1 cellular context compared by ENCODE assay signal in the genomic region with DNA sequence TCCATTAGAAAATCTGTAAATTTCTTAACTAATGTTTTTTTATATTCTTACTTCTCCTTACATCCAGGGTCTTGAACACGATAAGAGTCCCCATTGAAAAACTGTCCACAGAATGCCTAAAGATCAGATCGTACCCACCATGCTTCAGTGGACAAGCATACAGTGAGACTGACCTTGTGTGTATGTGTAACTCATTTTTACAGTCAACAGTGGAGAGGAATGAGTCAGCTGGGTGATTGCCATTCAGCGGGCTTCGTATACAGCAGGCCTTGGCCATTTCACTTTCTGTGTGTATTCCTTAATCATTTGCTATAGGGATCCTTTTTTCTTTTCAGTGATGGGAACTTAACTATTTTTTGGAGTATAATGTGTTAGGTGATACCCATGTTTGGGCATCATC.
A peak's percentile ranks its signal among the peaks of the same experiment; 100 is the strongest.
TF ChIP-seq lines count a peak whose summit lies in the region.

No MANE protein-coding gene starts in this region.

TF ChIP-seq in IMR-90, 13 proteins besides CTCF, POLR2A, EP300 and RAD21 (continued from another document):
- no peak for TF ChIP-seq MXI1 (IDR thresholded peaks at IDR 0.05; ENCODE audit: borderline replicate concordance, low read depth, low read length)
- no peak for TF ChIP-seq NFE2L2 (IDR thresholded peaks at IDR 0.05; ENCODE audit: low read depth, low read length)
- peak; percentile 24; the same call in 1 of the 2 replicates for TF ChIP-seq FOS (IDR thresholded peaks at IDR 0.05; ENCODE audit: low read depth, low read length)
- TF ChIP-seq, protein P1, sequence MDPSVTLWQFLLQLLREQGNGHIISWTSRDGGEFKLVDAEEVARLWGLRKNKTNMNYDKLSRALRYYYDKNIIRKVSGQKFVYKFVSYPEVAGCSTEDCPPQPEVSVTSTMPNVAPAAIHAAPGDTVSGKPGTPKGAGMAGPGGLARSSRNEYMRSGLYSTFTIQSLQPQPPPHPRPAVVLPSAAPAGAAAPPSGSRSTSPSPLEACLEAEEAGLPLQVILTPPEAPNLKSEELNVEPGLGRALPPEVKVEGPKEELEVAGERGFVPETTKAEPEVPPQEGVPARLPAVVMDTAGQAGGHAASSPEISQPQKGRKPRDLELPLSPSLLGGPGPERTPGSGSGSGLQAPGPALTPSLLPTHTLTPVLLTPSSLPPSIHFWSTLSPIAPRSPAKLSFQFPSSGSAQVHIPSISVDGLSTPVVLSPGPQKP (IDR thresholded peaks at IDR 0.05; ENCODE audit: borderline replicate concordance, low read depth, low read length) = no peak
- no peak for TF ChIP-seq MAZ (IDR thresholded peaks at IDR 0.05; ENCODE audit: borderline replicate concordance, low read depth, low read length)
- no peak for TF ChIP-seq RFX5 (IDR thresholded peaks at IDR 0.05; ENCODE audit: low read depth, low read length)
- TF ChIP-seq BHLHE40 (IDR thresholded peaks at IDR 0.05; ENCODE audit: low read depth, low read length) = no peak
- no peak for TF ChIP-seq RCOR1 (IDR thresholded peaks at IDR 0.05; ENCODE audit: insufficient replicate concordance, low read length)
- no peak for TF ChIP-seq CHD1 (IDR thresholded peaks at IDR 0.05; ENCODE audit: low read depth, low read length)
